Comparison of ENCODE assay signal across 24 cellular contexts in the genomic region with DNA sequence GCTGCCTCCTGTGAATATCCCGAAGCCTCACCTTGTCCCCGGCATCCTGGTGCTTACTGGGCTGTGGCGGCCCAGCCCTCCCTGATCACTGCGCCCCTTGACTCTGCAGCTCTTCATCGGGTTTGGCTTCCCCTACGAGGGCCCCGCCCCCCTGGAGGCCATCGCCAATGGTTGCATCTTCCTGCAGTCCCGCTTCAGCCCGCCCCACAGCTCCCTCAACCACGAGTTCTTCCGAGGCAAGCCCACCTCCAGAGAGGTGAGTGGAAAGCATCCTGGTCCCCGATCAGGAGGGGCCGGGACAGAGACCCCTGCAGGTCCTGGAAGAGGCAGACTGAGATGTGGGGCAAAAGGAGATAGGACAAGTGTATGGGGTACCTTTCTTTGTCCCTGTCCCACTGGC.
"Had no signal": no experiment of that assay in that cellular context is flagged by ENCODE, and none has a peak within 500 bp of the region (broad histone marks: within the 10 kb centered on the region; RNA-seq: fewer than 3 reads in every experiment).

No MANE protein-coding gene starts in this region.

- H3K4me3 ChIP-seq: esophagus muscularis mucosa, gastroesophageal sphincter, left lung, lower lobe of right lung, mucosa of descending colon, ovary, right atrium auricular region, sigmoid colon, skin epidermis, testis, tibial nerve, upper lobe of right lung had no signal

- H3K36me3 ChIP-seq: esophagus muscularis mucosa, gastroesophageal sphincter, left lung, lower lobe of right lung, ovary, right atrium auricular region, sigmoid colon, tibial nerve, upper lobe of right lung had no signal

- H3K9me3 Mint-ChIP-seq: naive thymus-derived CD8-positive, alpha-beta T cell; neural crest cell; stimulated activated naive B cell treated with anti-CD40 and anti-IgM and Interleukin-4, amounts not matched to agents 10 μg/mL and 1 μg/mL and 100 μg/mL, for 72 hours; stimulated activated naive CD8-positive, alpha-beta T cell treated with anti-CD3 and anti-CD28 coated beads, Interleukin-15, amount 100 ng/mL, for 72 hours had no signal

- H3K4me1 ChIP-seq: esophagus muscularis mucosa, gastroesophageal sphincter, left lung, lower lobe of right lung, right atrium auricular region, sigmoid colon, testis, tibial nerve, upper lobe of right lung had no signal

- H3K4me1 Mint-ChIP-seq: neural crest cell; stimulated activated naive B cell treated with anti-CD40 and anti-IgM and Interleukin-4, amounts not matched to agents 10 μg/mL and 1 μg/mL and 100 μg/mL, for 72 hours; stimulated activated naive CD8-positive, alpha-beta T cell treated with anti-CD3 and anti-CD28 coated beads, Interleukin-15, amount 100 ng/mL, for 72 hours had no signal

- H3K4me3 Mint-ChIP-seq: memory B cell; naive thymus-derived CD8-positive, alpha-beta T cell; neural crest cell; stimulated activated naive B cell treated with anti-CD40 and anti-IgM and Interleukin-4, amounts not matched to agents 10 μg/mL and 1 μg/mL and 100 μg/mL, for 72 hours; stimulated activated naive CD8-positive, alpha-beta T cell treated with anti-CD3 and anti-CD28 coated beads, Interleukin-15, amount 100 ng/mL, for 72 hours had no signal

- H3K27ac ChIP-seq: epithelial cell of prostate, esophagus muscularis mucosa, gastroesophageal sphincter, left lung, lower lobe of right lung, ovary, right atrium auricular region, sigmoid colon, skin epidermis, testis, tibial nerve, upper lobe of right lung had no signal

- ATAC-seq: gastroesophageal sphincter; left lung; lower lobe of right lung; mucosa of descending colon; naive thymus-derived CD8-positive, alpha-beta T cell; stimulated activated naive B cell treated with anti-CD40 and anti-IgM and Interleukin-4, amounts not matched to agents 10 μg/mL and 1 μg/mL and 100 μg/mL, for 72 hours; stimulated activated naive CD8-positive, alpha-beta T cell treated with anti-CD3 and anti-CD28 coated beads, Interleukin-15, amount 100 ng/mL, for 72 hours; upper lobe of right lung had no signal

- H3K27me3 Mint-ChIP-seq: naive thymus-derived CD8-positive, alpha-beta T cell; stimulated activated naive CD8-positive, alpha-beta T cell treated with anti-CD3 and anti-CD28 coated beads, Interleukin-15, amount 100 ng/mL, for 72 hours had no signal

- H3K9me3 ChIP-seq: esophagus muscularis mucosa, gastroesophageal sphincter, left lung, lower lobe of right lung, mucosa of descending colon, ovary, right atrium auricular region, sigmoid colon, testis, tibial nerve, upper lobe of right lung had no signal

- H3K27me3 ChIP-seq: left lung, ovary, right atrium auricular region, testis, tibial nerve had no signal

- H3K36me3 Mint-ChIP-seq: memory B cell; naive thymus-derived CD8-positive, alpha-beta T cell; stimulated activated naive B cell treated with anti-CD40 and anti-IgM and Interleukin-4, amounts not matched to agents 10 μg/mL and 1 μg/mL and 100 μg/mL, for 72 hours had no signal

- DNase-seq: effector memory CD4-positive, alpha-beta T cell; foreskin fibroblast; glutamatergic neuron; islet precursor cell; lower lobe of right lung; mucosa of descending colon; naive thymus-derived CD8-positive, alpha-beta T cell; nucleus accumbens; ovary; sigmoid colon; stimulated activated CD4-positive, alpha-beta T cell treated with anti-CD3 and anti-CD28 coated beads, Interleukin-4, amount 100 ng/mL, for 4 hours; stimulated activated naive B cell treated with anti-CD40 and anti-IgM and Interleukin-4, amounts not matched to agents 10 μg/mL and 1 μg/mL and 100 μg/mL, for 72 hours; stimulated activated naive CD8-positive, alpha-beta T cell treated with anti-CD3 and anti-CD28 coated beads, Interleukin-15, amount 100 ng/mL, for 72 hours; testis; upper lobe of right lung had no signal

- H3K27ac Mint-ChIP-seq: memory B cell; stimulated activated naive B cell treated with anti-CD40 and anti-IgM and Interleukin-4, amounts not matched to agents 10 μg/mL and 1 μg/mL and 100 μg/mL, for 72 hours had no signal
